ENCODE assay signal across 13 cellular contexts in genomic region chr21:15159382-15160020, GRCh38.
DNase-seq lines count a peak whose midpoint lies in the region; ATAC-seq, FAIRE-seq and TF ChIP-seq lines count a peak whose summit lies in the region.
"Had no signal": no experiment of that assay in that cellular context is flagged by ENCODE, and none has a peak within 500 bp of the region (broad histone marks: within the 10 kb centered on the region; RNA-seq: fewer than 3 reads in every experiment).

No MANE protein-coding gene starts in this region.

- no peak for FAIRE-seq in K562 (lab: Jason Lieb, UNC)
- FAIRE-seq: keratinocyte had no signal

- no peaks in the 10 kb centered on the region for H3K36me3 ChIP-seq in K562 (ENCODE audit: control insufficient read depth, insufficient read depth, low read length)
- H3K36me3 ChIP-seq in naive thymus-derived CD4-positive, alpha-beta T cell (ENCODE audit: control insufficient read depth in 2 of 3, insufficient read depth in 3 of 3, low read length in 3 of 3), result no peaks in the 10 kb centered on the region

- H3K4me1 Mint-ChIP-seq in naive thymus-derived CD4-positive, alpha-beta T cell, result no peaks in the 10 kb centered on the region
- H3K4me1 Mint-ChIP-seq: activated CD8-positive, alpha-beta memory T cell treated with anti-CD3 and anti-CD28 coated beads, Interleukin-2, amount 10 ng/mL, durations not matched to agents 7 days and 5 days; brain had no signal

- TF ChIP-seq EP300 in K562 (IDR thresholded peaks at IDR 0.05; ENCODE audit: low read length), result no peak

- peaks cover 0 to 11% (median 0%) of the 10 kb centered on the region in 5 donors for H3K27me3 Mint-ChIP-seq in naive thymus-derived CD4-positive, alpha-beta T cell
- H3K27me3 Mint-ChIP-seq: activated CD8-positive, alpha-beta memory T cell treated with anti-CD3 and anti-CD28 coated beads, Interleukin-2, amount 10 ng/mL, durations not matched to agents 7 days and 5 days; brain had no signal

- peak; percentile 67 for ATAC-seq in GM21526 (IDR thresholded peaks at IDR 0.05; ENCODE audit: low FRiP score, unreplicated experiment)
- ATAC-seq in HG03520 (IDR thresholded peaks at IDR 0.05; ENCODE audit: unreplicated experiment), result peak; percentile 82
- no peak for ATAC-seq in K562
- ATAC-seq in naive thymus-derived CD4-positive, alpha-beta T cell, result no peak
- no peak for ATAC-seq in HG02678 (IDR thresholded peaks at IDR 0.05; ENCODE audit: unreplicated experiment)
- ATAC-seq: activated CD8-positive, alpha-beta memory T cell treated with anti-CD3 and anti-CD28 coated beads, Interleukin-2, amount 10 ng/mL, durations not matched to agents 7 days and 5 days had no signal

- BruUV-seq in K562 (replicated peaks; lab: Mats Ljungman, UMichigan), result no TSS peak

- CTCF ChIA-PET in K562 (lab: Yijun Ruan, JAX; ENCODE audit: low intra/inter-chr PET ratio), result no interaction called here
- CTCF ChIA-PET in naive thymus-derived CD4-positive, alpha-beta T cell (lab: Charles Lee), result no interaction called here

- H3K9me1 ChIP-seq in K562 (ENCODE audit: control insufficient read depth, insufficient read depth, low read length), result no peaks in the 10 kb centered on the region

- H3K27me3 ChIP-seq in K562 (ENCODE audit: control insufficient read depth in 2 of 2, insufficient read depth in 2 of 2, low read length in 2 of 2), result no peaks in the 10 kb centered on the region
- no peaks in the 10 kb centered on the region for H3K27me3 ChIP-seq in naive thymus-derived CD4-positive, alpha-beta T cell (ENCODE audit: control insufficient read depth in 2 of 2, insufficient read depth in 2 of 2, low read length in 2 of 2)

- POLR2A ChIA-PET in K562 (lab: Yijun Ruan, JAX), result no interaction called here
- POLR2A ChIA-PET in naive thymus-derived CD4-positive, alpha-beta T cell (lab: Charles Lee), result no interaction called here

- no peak overlapping the region for H3K27ac ChIP-seq in K562 (ENCODE audit: extremely low read depth, low read depth, low read length)
- H3K27ac ChIP-seq in substantia nigra (ENCODE audit: low read depth, low read length, poor library complexity, severe bottlenecking), result no peak overlapping the region
- no peak overlapping the region for H3K27ac ChIP-seq in naive thymus-derived CD4-positive, alpha-beta T cell (ENCODE audit: low read depth, low read length)

- H3K9ac ChIP-seq in K562 (ENCODE audit: insufficient read depth in 1 of 2, low read depth in 2 of 2, low read length in 2 of 2), result no peak overlapping the region

- no peak overlapping the region for H3K4me2 ChIP-seq in K562 (ENCODE audit: insufficient read depth, low read length)

- no peaks in the 10 kb centered on the region for H3K79me2 ChIP-seq in K562 (ENCODE audit: control insufficient read depth, insufficient read depth, low read length)

- DNase-seq in GM13977 (ENCODE audit: low spot score) (peak; percentile 17), K562 (ENCODE audit: extremely low read depth in 1 of 4, low spot score in 3 of 4) (no peak), substantia nigra (lab: John Stamatoyannopoulos, UW) (no peak)
- no peak for DNase-seq in naive thymus-derived CD4-positive, alpha-beta T cell
- no peak for DNase-seq in stimulated activated CD4-positive, alpha-beta T cell treated with anti-CD3 and anti-CD28 coated beads, Interleukin-4, amount 100 ng/mL, for 4 hours
- DNase-seq: activated CD8-positive, alpha-beta memory T cell treated with anti-CD3 and anti-CD28 coated beads, Interleukin-2, amount 10 ng/mL, durations not matched to agents 7 days and 5 days; NCI-H446 treated with DMSO at 0.1 percent for 48 hours; stimulated activated CD4-positive, alpha-beta T cell treated with anti-CD3 and anti-CD28 coated beads, Interleukin-2, amount 100 ng/mL, for 48 hours had no signal

- intact Hi-C loops in K562 (cut with micrococcal nuclease), result no loop called here
- intact Hi-C loops in naive thymus-derived CD4-positive, alpha-beta T cell (cut with micrococcal nuclease), result no loop called here

- H3K27ac Mint-ChIP-seq in naive thymus-derived CD4-positive, alpha-beta T cell, result no peak overlapping the region
- H3K27ac Mint-ChIP-seq: activated CD8-positive, alpha-beta memory T cell treated with anti-CD3 and anti-CD28 coated beads, Interleukin-2, amount 10 ng/mL, durations not matched to agents 7 days and 5 days; brain had no signal

- no peak overlapping the region for H3K4me3 Mint-ChIP-seq in naive thymus-derived CD4-positive, alpha-beta T cell
- H3K4me3 Mint-ChIP-seq: activated CD8-positive, alpha-beta memory T cell treated with anti-CD3 and anti-CD28 coated beads, Interleukin-2, amount 10 ng/mL, durations not matched to agents 7 days and 5 days; brain had no signal

- no peak for TF ChIP-seq POLR2A in K562 (conservative IDR thresholded peaks at IDR 0.05)

- peaks cover 0 to 15% (median 0%) of the 10 kb centered on the region in 11 donors for H3K9me3 Mint-ChIP-seq in naive thymus-derived CD4-positive, alpha-beta T cell

- no peaks in the 10 kb centered on the region; a peak in 1 of 5 replicates for H3K4me1 ChIP-seq in K562 (replicated peaks in 1 of 2; ENCODE audit: control insufficient read depth in 2 of 2, insufficient read depth in 2 of 2, low read length in 2 of 2)
- H3K4me1 ChIP-seq in naive thymus-derived CD4-positive, alpha-beta T cell (ENCODE audit: control insufficient read depth in 2 of 2, insufficient read depth in 2 of 2, low read length in 2 of 2), result no peaks in the 10 kb centered on the region

- TF ChIP-seq RAD21 in K562 (CRISPR knock-in tag; conservative IDR thresholded peaks at IDR 0.05 in 1 of 2, IDR thresholded peaks at IDR 0.05 in 1 of 2), result no peak

- H4K20me1 ChIP-seq in K562 (replicated peaks; ENCODE audit: control insufficient read depth, insufficient read depth, low read length), result no peaks in the 10 kb centered on the region

- H3K9me3 ChIP-seq in K562 (replicated peaks; ENCODE audit: control insufficient read depth, insufficient read depth, low read depth, low read length), result no peaks in the 10 kb centered on the region
- no peaks in the 10 kb centered on the region for H3K9me3 ChIP-seq in naive thymus-derived CD4-positive, alpha-beta T cell (ENCODE audit: control insufficient read depth in 2 of 3, low read length in 3 of 3)

- TF ChIP-seq CTCF in GM13977 (IDR thresholded peaks at IDR 0.05; ENCODE audit: extremely low read depth, insufficient read depth, missing control alignments), result no peak
- TF ChIP-seq CTCF in K562 (IDR thresholded peaks at IDR 0.05 in 2 of 3, conservative IDR thresholded peaks at IDR 0.05 in 1 of 3; ENCODE audit: insufficient read depth in 2 of 3, low read depth in 1 of 3, low read length in 3 of 3), result no peak

- no peak overlapping the region for H2AFZ ChIP-seq in K562 (ENCODE audit: low read depth, low read length)

- H3K36me3 Mint-ChIP-seq in naive thymus-derived CD4-positive, alpha-beta T cell, result peaks cover 0 to 4% (median 0%) of the 10 kb centered on the region in 5 donors
- H3K36me3 Mint-ChIP-seq: activated CD8-positive, alpha-beta memory T cell treated with anti-CD3 and anti-CD28 coated beads, Interleukin-2, amount 10 ng/mL, durations not matched to agents 7 days and 5 days; brain had no signal

- 6% methylated on average over 2 of the region's 2 CpGs for WGBS in K562 (ENCODE audit: insufficient coverage, low coverage, missing lambda C conversion rate)

- H3K4me3 ChIP-seq in K562, result no peak overlapping the region
- H3K4me3 ChIP-seq in naive thymus-derived CD4-positive, alpha-beta T cell (ENCODE audit: low read length), result no peak overlapping the region

- in situ Hi-C loops in GM13977 (cut with MboI; ENCODE audit: low pct_unique_long_range_greater_than_20kb, low sequenced_read_pairs, unreplicated experiment), result no loop called here
- in situ Hi-C loops in K562 (cut with MboI), result no loop called here

TF ChIP-seq in K562, 482 proteins besides CTCF, POLR2A, EP300 and RAD21 (continues in another document):
- TF ChIP-seq, protein P1, sequence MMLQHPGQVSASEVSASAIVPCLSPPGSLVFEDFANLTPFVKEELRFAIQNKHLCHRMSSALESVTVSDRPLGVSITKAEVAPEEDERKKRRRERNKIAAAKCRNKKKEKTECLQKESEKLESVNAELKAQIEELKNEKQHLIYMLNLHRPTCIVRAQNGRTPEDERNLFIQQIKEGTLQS (IDR thresholded peaks at IDR 0.05), result peak; percentile 64
- TF ChIP-seq, protein P1 (CRISPR knock-in tag; conservative IDR thresholded peaks at IDR 0.05), result no peak
- TF ChIP-seq KAT2B (IDR thresholded peaks at IDR 0.05; ENCODE audit: low read depth, low read length) (no peak), CBFA2T2 (conservative IDR thresholded peaks at IDR 0.05) (0 out of 2 replicates have a peak, but pooled peaks have one; percentile 7), JUND (IDR thresholded peaks at IDR 0.05; ENCODE audit: borderline replicate concordance, low read depth, low read length) (peak; percentile 79), JUND (tag; IDR thresholded peaks at IDR 0.05; ENCODE audit: borderline replicate concordance, low read depth, low read length) (peak; percentile 70; the same call in 2 of the 3 replicates), ZHX1 (conservative IDR thresholded peaks at IDR 0.05; ENCODE audit: low read length) (no peak), CBX8 (IDR thresholded peaks at IDR 0.05; ENCODE audit: borderline replicate concordance, extremely low read depth, low read depth, low read length, poor library complexity, severe bottlenecking) (no peak), CBFA2T3 (IDR thresholded peaks at IDR 0.05) (0 out of 2 replicates have a peak, but pooled peaks have one; percentile 22), ARID1B (IDR thresholded peaks at IDR 0.05) (0 out of 2 replicates have a peak, but pooled peaks have one; percentile 23)

Comparison
In these comparisons a context has a peak if more than half of its experiments do, and no peak if none do; other contexts are left out.
1. ATAC-seq: peak in GM21526 (single experiment) and HG03520 (single experiment); none in K562 (single experiment), naive thymus-derived CD4-positive, alpha-beta T cell (single experiment) and HG02678 (single experiment).